In the genomic region with DNA sequence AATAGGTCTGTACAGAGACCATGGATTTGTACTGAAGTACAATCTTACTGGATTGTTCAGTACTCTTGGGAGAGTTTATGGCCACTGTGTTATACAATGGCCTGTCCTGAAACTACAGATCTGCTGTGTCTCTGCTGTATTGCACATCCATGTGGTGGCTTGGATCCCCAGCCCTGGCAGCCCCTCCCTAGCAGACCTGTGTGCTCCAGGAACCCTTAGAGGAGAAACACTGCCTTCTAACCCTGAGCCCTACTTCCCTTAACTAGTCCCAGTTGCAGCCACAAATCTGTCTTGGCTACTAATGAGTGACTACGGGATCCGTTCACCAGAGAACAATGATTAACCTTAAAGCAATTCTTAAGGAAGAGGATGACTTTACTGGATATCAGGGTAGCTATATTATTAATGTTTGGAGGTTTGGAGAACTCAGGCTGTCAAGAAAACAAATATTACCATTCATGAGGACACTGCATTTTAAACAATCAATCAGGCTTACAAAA, we compare ENCODE assay signal across 19 cellular contexts. TPM values are rescaled to one million over a fixed set of nuclear protein-coding genes. Genes with fewer than 3 reads are reported as not detected.
DNase-seq lines count a peak whose midpoint lies in the region; ATAC-seq and TF ChIP-seq lines count a peak whose summit lies in the region.
"Had no signal": no experiment of that assay in that cellular context is flagged by ENCODE, and none has a peak within 500 bp of the region (broad histone marks: within the 10 kb centered on the region; RNA-seq: fewer than 3 reads in every experiment).

No MANE protein-coding gene starts in this region.

- CTCF ChIA-PET in activated CD4-positive, alpha-beta T cell treated with anti-CD3 and anti-CD28 coated beads for 36 hours (lab: Charles Lee) = interaction anchor here (1.0 to 1.3 kb wide), 2 partner anchors 16 to 122 kb away, joined by 3 to 4 read pairs; no protein-coding TSS in a partner anchor
- CTCF ChIA-PET in WTC11 (lab: Charles Lee) = interaction anchor here (1.1 kb wide), 1 partner anchor 14 kb away, joined by 3 read pairs; no protein-coding TSS in a partner anchor

- H3K27me3 ChIP-seq in Karpas-422 (ENCODE audit: low read length) = no peaks in the 10 kb centered on the region
- H3K27me3 ChIP-seq: SJCRH30, tibial nerve had no signal

- no peak overlapping the region for H3K4me3 ChIP-seq in Karpas-422 (ENCODE audit: low read length)
- H3K4me3 ChIP-seq: SJCRH30, tibial nerve had no signal

- peaks cover 18% of the 10 kb centered on the region for H3K4me1 ChIP-seq in Karpas-422 (ENCODE audit: low read length)
- H3K4me1 ChIP-seq: SJCRH30, tibial nerve had no signal

- TF ChIP-seq CTCF in WTC11 (IDR thresholded peaks at IDR 0.05) = no peak

- no peak overlapping the region for H2AFZ ChIP-seq in Karpas-422 (ENCODE audit: low read length)

- H3K9me3 Mint-ChIP-seq in activated CD4-positive, alpha-beta T cell treated with anti-CD3 and anti-CD28 coated beads for 36 hours (ENCODE audit: low read depth) = no peaks in the 10 kb centered on the region
- H3K9me3 Mint-ChIP-seq in activated naive CD8-positive, alpha-beta T cell treated with anti-CD3 and anti-CD28 coated beads for 36 hours = no peaks in the 10 kb centered on the region
- H3K9me3 Mint-ChIP-seq in WTC11 = no peaks in the 10 kb centered on the region
- H3K9me3 Mint-ChIP-seq: IgD-negative memory B cell, mesothelial cell of epicardium had no signal

- no peak for DNase-seq in activated CD4-positive, alpha-beta T cell treated with anti-CD3 and anti-CD28 coated beads for 36 hours
- no peak for DNase-seq in activated CD4-positive, alpha-beta T cell treated with anti-CD3 and anti-CD28 coated beads, Interleukin-2, amount 50 U/mL, for 1 hour
- DNase-seq in Karpas-422 (no peak), renal cortical epithelial cell (ENCODE audit: low read depth) (peak; percentile 70), WTC11 (ENCODE audit: low spot score) (no peak)
- no peak for DNase-seq in activated naive CD8-positive, alpha-beta T cell treated with anti-CD3 and anti-CD28 coated beads for 36 hours
- DNase-seq in stimulated activated CD4-positive, alpha-beta T cell treated with anti-CD3 and anti-CD28 coated beads, Interleukin-12 subunit alpha, Interleukin-12 subunit beta, amount 100 ng/mL, for 4 hours = no peak
- no peak for DNase-seq in activated effector memory CD4-positive, alpha-beta T cell treated with anti-CD3 and anti-CD28 coated beads, Interleukin-2, amount 50 U/mL, for 16 hours
- DNase-seq: activated CD4-positive, CD25-positive, alpha-beta regulatory T cell; DMS79 treated with DMSO at 0.1 percent for 48 hours; H7; NCI-H1048; NCI-H524; OCI-M1; SJCRH30 had no signal

- H4K20me1 ChIP-seq in Karpas-422 (ENCODE audit: insufficient read depth, low read depth, low read length) = 0 out of 2 replicates have a peak, but pooled peaks cover 3% of the 10 kb centered on the region

- 0 out of 2 replicates have a peak overlapping the region, but pooled peaks have one; percentile 28 for H3K27ac ChIP-seq in Karpas-422 (ENCODE audit: low read length)
- H3K27ac ChIP-seq: C4-2B, SJCRH30, tibial nerve had no signal

- no peak overlapping the region for H3K4me3 Mint-ChIP-seq in activated CD4-positive, alpha-beta T cell treated with anti-CD3 and anti-CD28 coated beads for 36 hours
- no peak overlapping the region for H3K4me3 Mint-ChIP-seq in activated naive CD8-positive, alpha-beta T cell treated with anti-CD3 and anti-CD28 coated beads for 36 hours
- H3K4me3 Mint-ChIP-seq in WTC11 = no peak overlapping the region
- H3K4me3 Mint-ChIP-seq: mesothelial cell of epicardium had no signal

- H3K27ac Mint-ChIP-seq in activated CD4-positive, alpha-beta T cell treated with anti-CD3 and anti-CD28 coated beads for 36 hours = peak overlapping the region; percentile 51
- peak overlapping the region; percentile 27 for H3K27ac Mint-ChIP-seq in activated naive CD8-positive, alpha-beta T cell treated with anti-CD3 and anti-CD28 coated beads for 36 hours
- H3K27ac Mint-ChIP-seq in WTC11 = no peak overlapping the region
- H3K27ac Mint-ChIP-seq: mesothelial cell of epicardium had no signal

- H3K9me3 ChIP-seq in Karpas-422 (ENCODE audit: low read length) = no peaks in the 10 kb centered on the region
- H3K9me3 ChIP-seq: SJCRH30, tibial nerve had no signal

- peaks cover 74% of the 10 kb centered on the region for H3K36me3 Mint-ChIP-seq in activated CD4-positive, alpha-beta T cell treated with anti-CD3 and anti-CD28 coated beads for 36 hours (ENCODE audit: low read depth)
- H3K36me3 Mint-ChIP-seq in activated naive CD8-positive, alpha-beta T cell treated with anti-CD3 and anti-CD28 coated beads for 36 hours = peaks cover 32% of the 10 kb centered on the region
- H3K36me3 Mint-ChIP-seq in WTC11 = peaks cover 83% of the 10 kb centered on the region

- intact Hi-C loops in activated CD4-positive, alpha-beta T cell treated with anti-CD3 and anti-CD28 coated beads for 36 hours (cut with DNase I, micrococcal nuclease) = no loop called here

- H3K36me3 ChIP-seq in Karpas-422 (ENCODE audit: insufficient read depth, low read length) = peaks cover 73% of the 10 kb centered on the region

- H3K79me2 ChIP-seq in Karpas-422 (ENCODE audit: low read length) = peaks cover 14% of the 10 kb centered on the region

- ATAC-seq in activated CD4-positive, alpha-beta T cell treated with anti-CD3 and anti-CD28 coated beads for 36 hours = no peak
- ATAC-seq in WTC11 = no peak

- H3K4me1 Mint-ChIP-seq in activated CD4-positive, alpha-beta T cell treated with anti-CD3 and anti-CD28 coated beads for 36 hours = no peaks in the 10 kb centered on the region
- H3K4me1 Mint-ChIP-seq in activated naive CD8-positive, alpha-beta T cell treated with anti-CD3 and anti-CD28 coated beads for 36 hours = peaks cover 2% of the 10 kb centered on the region
- H3K4me1 Mint-ChIP-seq in WTC11 = no peaks in the 10 kb centered on the region
- H3K4me1 Mint-ChIP-seq: mesothelial cell of epicardium had no signal

- POLR2A ChIA-PET in activated CD4-positive, alpha-beta T cell treated with anti-CD3 and anti-CD28 coated beads for 36 hours (lab: Charles Lee) = no interaction called here
- POLR2A ChIA-PET in WTC11 (lab: Charles Lee) = no interaction called here

- no peak overlapping the region for H3K9ac ChIP-seq in Karpas-422 (ENCODE audit: low read length)

- no peaks in the 10 kb centered on the region for H3K9me2 ChIP-seq in Karpas-422 (replicated peaks; ENCODE audit: insufficient read depth, low read length)

- no peaks in the 10 kb centered on the region for H3K27me3 Mint-ChIP-seq in activated CD4-positive, alpha-beta T cell treated with anti-CD3 and anti-CD28 coated beads for 36 hours
- H3K27me3 Mint-ChIP-seq in activated naive CD8-positive, alpha-beta T cell treated with anti-CD3 and anti-CD28 coated beads for 36 hours = no peaks in the 10 kb centered on the region
- no peaks in the 10 kb centered on the region for H3K27me3 Mint-ChIP-seq in WTC11 (ENCODE audit: low read depth)
- H3K27me3 Mint-ChIP-seq: IgD-negative memory B cell had no signal

- no peak overlapping the region for H3K4me2 ChIP-seq in Karpas-422 (ENCODE audit: low read depth, low read length, poor library complexity, severe bottlenecking)

TF ChIP-seq in WTC11, 78 proteins besides CTCF, POLR2A, EP300 and RAD21:
- TF ChIP-seq ESRRA (CRISPR knock-in tag; IDR thresholded peaks at IDR 0.05; ENCODE audit: borderline replicate concordance) (no peak), SMAD4 (CRISPR knock-in tag; IDR thresholded peaks at IDR 0.05) (no peak), GRHL2 (CRISPR knock-in tag; IDR thresholded peaks at IDR 0.05; ENCODE audit: insufficient replicate concordance, severe bottlenecking) (no peak), CREM (CRISPR knock-in tag; IDR thresholded peaks at IDR 0.05) (no peak), NFE2L1 (CRISPR knock-in tag; IDR thresholded peaks at IDR 0.05) (no peak)
- TF ChIP-seq, protein P1, sequence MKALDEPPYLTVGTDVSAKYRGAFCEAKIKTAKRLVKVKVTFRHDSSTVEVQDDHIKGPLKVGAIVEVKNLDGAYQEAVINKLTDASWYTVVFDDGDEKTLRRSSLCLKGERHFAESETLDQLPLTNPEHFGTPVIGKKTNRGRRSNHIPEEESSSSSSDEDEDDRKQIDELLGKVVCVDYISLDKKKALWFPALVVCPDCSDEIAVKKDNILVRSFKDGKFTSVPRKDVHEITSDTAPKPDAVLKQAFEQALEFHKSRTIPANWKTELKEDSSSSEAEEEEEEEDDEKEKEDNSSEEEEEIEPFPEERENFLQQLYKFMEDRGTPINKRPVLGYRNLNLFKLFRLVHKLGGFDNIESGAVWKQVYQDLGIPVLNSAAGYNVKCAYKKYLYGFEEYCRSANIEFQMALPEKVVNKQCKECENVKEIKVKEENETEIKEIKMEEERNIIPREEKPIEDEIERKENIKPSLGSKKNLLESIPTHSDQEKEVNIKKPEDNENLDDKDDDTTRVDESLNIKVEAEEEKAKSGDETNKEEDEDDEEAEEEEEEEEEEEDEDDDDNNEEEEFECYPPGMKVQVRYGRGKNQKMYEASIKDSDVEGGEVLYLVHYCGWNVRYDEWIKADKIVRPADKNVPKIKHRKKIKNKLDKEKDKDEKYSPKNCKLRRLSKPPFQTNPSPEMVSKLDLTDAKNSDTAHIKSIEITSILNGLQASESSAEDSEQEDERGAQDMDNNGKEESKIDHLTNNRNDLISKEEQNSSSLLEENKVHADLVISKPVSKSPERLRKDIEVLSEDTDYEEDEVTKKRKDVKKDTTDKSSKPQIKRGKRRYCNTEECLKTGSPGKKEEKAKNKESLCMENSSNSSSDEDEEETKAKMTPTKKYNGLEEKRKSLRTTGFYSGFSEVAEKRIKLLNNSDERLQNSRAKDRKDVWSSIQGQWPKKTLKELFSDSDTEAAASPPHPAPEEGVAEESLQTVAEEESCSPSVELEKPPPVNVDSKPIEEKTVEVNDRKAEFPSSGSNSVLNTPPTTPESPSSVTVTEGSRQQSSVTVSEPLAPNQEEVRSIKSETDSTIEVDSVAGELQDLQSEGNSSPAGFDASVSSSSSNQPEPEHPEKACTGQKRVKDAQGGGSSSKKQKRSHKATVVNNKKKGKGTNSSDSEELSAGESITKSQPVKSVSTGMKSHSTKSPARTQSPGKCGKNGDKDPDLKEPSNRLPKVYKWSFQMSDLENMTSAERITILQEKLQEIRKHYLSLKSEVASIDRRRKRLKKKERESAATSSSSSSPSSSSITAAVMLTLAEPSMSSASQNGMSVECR (CRISPR knock-in tag; IDR thresholded peaks at IDR 0.05; ENCODE audit: borderline replicate concordance) = no peak

RNA-seq across cellular contexts. Expression of a gene that starts 27.7 kb away (rescaled TPM):
- total RNA-seq in activated CD4-positive, alpha-beta T cell treated with anti-CD3 and anti-CD28 coated beads for 36 hours = 10 to 100 TPM; 64.2 to 75.7 TPM
- total RNA-seq in Karpas-422 (2014; rRNA removed; shearing (Covaris generic); ENCODE audit: low replicate concordance) = 66.6 and 109 TPM in 2 replicates
- total RNA-seq in activated naive CD8-positive, alpha-beta T cell treated with anti-CD3 and anti-CD28 coated beads for 36 hours = 10 to 100 TPM; 60.2 to 63.9 TPM
- total RNA-seq in renal cortical epithelial cell = 64.1 and 71.2 TPM in 2 replicates
- total RNA-seq in WTC11 (2021) = 42.8 to 53.6 TPM (median 51.0 TPM) in 3 replicates
